In genomic region chr20:43843096-43843964, GRCh38 we compare ENCODE assay signal across 10 cellular contexts.
A peak's percentile ranks its signal among the peaks of the same experiment; 100 is the strongest.
DNase-seq lines count a peak whose midpoint lies in the region; ATAC-seq and TF ChIP-seq lines count a peak whose summit lies in the region.
"Had no signal": no experiment of that assay in that cellular context is flagged by ENCODE, and none has a peak within 500 bp of the region (broad histone marks: within the 10 kb centered on the region; RNA-seq: fewer than 3 reads in every experiment).

No MANE protein-coding gene starts in this region.

- H3K36me3 ChIP-seq in kidney epithelial cell (ENCODE audit: control insufficient read depth, insufficient read depth, low read length): no peaks in the 10 kb centered on the region
- H3K36me3 ChIP-seq in suprapubic skin: no peaks in the 10 kb centered on the region
- H3K36me3 ChIP-seq: esophagus squamous epithelium had no signal

- H3K4me3 Mint-ChIP-seq in H9: no peak overlapping the region

- H3K9me3 ChIP-seq in H9 (ENCODE audit: control insufficient read depth, low read depth, low read length) (no peaks in the 10 kb centered on the region), suprapubic skin (no peaks in the 10 kb centered on the region)
- H3K9me3 ChIP-seq: esophagus squamous epithelium had no signal

- TF ChIP-seq CTCF in AG09319 (IDR thresholded peaks at IDR 0.05; ENCODE audit: low read depth, low read length) (no peak), kidney epithelial cell (IDR thresholded peaks at IDR 0.05; ENCODE audit: insufficient read depth, low read length, poor library complexity, severe bottlenecking) (no peak), H9 (conservative IDR thresholded peaks at IDR 0.05) (no peak), suprapubic skin (IDR thresholded peaks at IDR 0.05) (no peak)

- no peak overlapping the region for H2BK12ac ChIP-seq in H9 (ENCODE audit: insufficient read length, low read depth, low read length)

- H3K36me3 Mint-ChIP-seq in H9 (ENCODE audit: insufficient read depth in 1 of 3, low read depth in 3 of 3): no peaks in the 10 kb centered on the region; a peak in 1 of 7 replicates

- no peak overlapping the region for H3K4me2 ChIP-seq in H9 (ENCODE audit: insufficient read depth, insufficient read length, low read length)

- no peak overlapping the region for H4K91ac ChIP-seq in H9 (ENCODE audit: insufficient read length, low read depth, low read length)

- H3K27me3 ChIP-seq in kidney epithelial cell (ENCODE audit: control insufficient read depth, insufficient read depth, low read length) (no peaks in the 10 kb centered on the region), H9 (ENCODE audit: insufficient read depth, low read length) (no peaks in the 10 kb centered on the region), suprapubic skin (no peaks in the 10 kb centered on the region)
- H3K27me3 ChIP-seq: esophagus squamous epithelium had no signal

- no peak overlapping the region for H3K4ac ChIP-seq in H9 (ENCODE audit: low read depth, low read length)

- WGBS in H9 (ENCODE audit: extremely low coverage, insufficient read length, low lambda C conversion rate): no CpG with 5 or more reads among the region's 10 CpGs
- 70% methylated on average over 8 of the region's 10 CpGs for WGBS in suprapubic skin

- H3K14ac ChIP-seq in H9 (ENCODE audit: insufficient read depth, low read length): no peak overlapping the region

- no peak overlapping the region for H2AK5ac ChIP-seq in H9 (ENCODE audit: insufficient read length, low read length)

- no peak overlapping the region; a peak in 1 of 7 replicates for H3K27ac Mint-ChIP-seq in H9

- ATAC-seq in GM18867 (IDR thresholded peaks at IDR 0.05; ENCODE audit: unreplicated experiment): no peak

- no peak overlapping the region for H2BK120ac ChIP-seq in H9 (ENCODE audit: low read depth, low read length, poor library complexity, severe bottlenecking)

- peak; percentile 76 for DNase-seq in AG09319 (ENCODE audit: extremely low read depth, low read depth)
- peak; percentile 94 for DNase-seq in HT1080 (ENCODE audit: low read depth)
- DNase-seq in astrocyte of the hippocampus (ENCODE audit: low read depth, low spot score): peak; percentile 52
- DNase-seq in kidney epithelial cell (ENCODE audit: low read depth): peak; percentile 26
- DNase-seq in H9: no peak
- no peak for DNase-seq in suprapubic skin (ENCODE audit: low spot score in 2 of 2)
- DNase-seq in T-helper 2 cell: no peak
- DNase-seq: Calu3, esophagus squamous epithelium had no signal

- no peak overlapping the region for H4K8ac ChIP-seq in H9 (replicated peaks; ENCODE audit: insufficient read length, low read depth, low read length)

- no peak overlapping the region for H3K56ac ChIP-seq in H9 (ENCODE audit: insufficient read length, low read depth, low read length)

- no peak overlapping the region for H2BK20ac ChIP-seq in H9 (ENCODE audit: low read depth, low read length, poor library complexity, severe bottlenecking)

- H3K23me2 ChIP-seq in H9 (ENCODE audit: insufficient read length, low read depth, low read length, poor library complexity, severe bottlenecking): no peaks in the 10 kb centered on the region

- H3K79me1 ChIP-seq in H9 (ENCODE audit: insufficient read depth, low read depth, low read length, poor library complexity, severe bottlenecking): no peaks in the 10 kb centered on the region

- H3K4me3 ChIP-seq in kidney epithelial cell (ENCODE audit: low read depth, low read length): no peak overlapping the region
- H3K4me3 ChIP-seq in suprapubic skin: no peak overlapping the region
- H3K4me3 ChIP-seq: esophagus squamous epithelium had no signal

- no peak overlapping the region for H3K23ac ChIP-seq in H9 (ENCODE audit: insufficient read length, low read depth, low read length)

- no peak overlapping the region for H2BK15ac ChIP-seq in H9 (ENCODE audit: low read depth, low read length)

- H3K27ac ChIP-seq in H9 (ENCODE audit: insufficient read length, low read depth, low read length) (no peak overlapping the region), suprapubic skin (no peak overlapping the region)
- H3K27ac ChIP-seq: esophagus squamous epithelium had no signal

- H3K4me1 ChIP-seq in H9 (ENCODE audit: insufficient read depth, low read length) (no peaks in the 10 kb centered on the region), suprapubic skin (peaks cover 9% of the 10 kb centered on the region)

- no peak overlapping the region for H2AFZ ChIP-seq in H9 (ENCODE audit: low read length)

- no peaks in the 10 kb centered on the region for H3K9me3 Mint-ChIP-seq in H9

- no peaks in the 10 kb centered on the region for H4K20me1 ChIP-seq in H9 (ENCODE audit: control insufficient read depth, insufficient read depth, insufficient read length)

- H3K79me2 ChIP-seq in H9 (ENCODE audit: insufficient read depth, low read length): no peaks in the 10 kb centered on the region

- H3K18ac ChIP-seq in H9 (ENCODE audit: insufficient read length, low read depth, low read length): no peak overlapping the region

- H3K27me3 Mint-ChIP-seq in H9 (ENCODE audit: low read depth): peaks cover 1% of the 10 kb centered on the region; the same call in 1 of the 2 replicates

- no peak overlapping the region for H3K9ac ChIP-seq in H9 (ENCODE audit: extremely low read depth, insufficient read length, low read length)

- TF ChIP-seq EP300 in suprapubic skin (IDR thresholded peaks at IDR 0.05): no peak

- no peak overlapping the region for H2BK5ac ChIP-seq in H9 (ENCODE audit: insufficient read length, low read length)

- no peak for TF ChIP-seq POLR2A in suprapubic skin (IDR thresholded peaks at IDR 0.05)

- no peak overlapping the region for H4K5ac ChIP-seq in H9 (ENCODE audit: insufficient read length, low read depth, low read length)

- no peak overlapping the region for H3T11ph ChIP-seq in H9 (ENCODE audit: low read length)

- H3K4me1 Mint-ChIP-seq in H9: peaks cover 8 to 9% of the 10 kb centered on the region in 2 experiments; a peak in 3 of 4 replicates

Comparison
In these comparisons a context has a peak if more than half of its experiments do, and no peak if none do; other contexts are left out.
1. DNase-seq: peak in AG09319 (single experiment), HT1080 (single experiment), astrocyte of the hippocampus (single experiment) and kidney epithelial cell (single experiment); none in H9 (single experiment), suprapubic skin (0 of 2) and T-helper 2 cell (0 of 5).